In the genomic region with DNA sequence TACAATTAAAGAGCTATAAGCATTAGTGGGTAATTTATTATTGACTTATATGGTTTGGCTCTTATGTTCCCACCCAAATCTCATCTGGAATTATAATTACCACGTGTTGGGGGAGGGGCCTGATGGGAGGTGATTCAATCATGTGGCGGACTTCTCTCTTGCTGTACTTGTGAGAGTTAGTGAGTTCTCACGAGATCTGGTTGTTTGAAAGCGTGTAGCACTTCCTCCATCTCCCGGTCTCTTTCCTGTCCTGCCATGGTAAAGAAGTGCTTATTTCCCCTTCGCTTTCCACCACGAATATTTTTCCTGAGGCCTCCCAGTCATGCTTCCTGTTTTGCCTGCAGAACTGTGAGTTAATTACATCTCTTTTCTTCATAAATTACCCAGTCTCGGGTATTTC, we compare ENCODE assay signal across 1 cellular context.
TF ChIP-seq lines count a peak whose summit lies in the region.

No MANE protein-coding gene starts in this region.

TF ChIP-seq in HepG2, 621 proteins besides CTCF, POLR2A, EP300 and RAD21 (continues in another document):
- TF ChIP-seq KLF9 (CRISPR knock-in tag; IDR thresholded peaks at IDR 0.05; ENCODE audit: low read depth), result no peak
- 0 out of 2 replicates have a peak, but pooled peaks have one; percentile 9 for TF ChIP-seq FOSL2 (CRISPR knock-in tag; IDR thresholded peaks at IDR 0.05)
- TF ChIP-seq, protein P1, sequence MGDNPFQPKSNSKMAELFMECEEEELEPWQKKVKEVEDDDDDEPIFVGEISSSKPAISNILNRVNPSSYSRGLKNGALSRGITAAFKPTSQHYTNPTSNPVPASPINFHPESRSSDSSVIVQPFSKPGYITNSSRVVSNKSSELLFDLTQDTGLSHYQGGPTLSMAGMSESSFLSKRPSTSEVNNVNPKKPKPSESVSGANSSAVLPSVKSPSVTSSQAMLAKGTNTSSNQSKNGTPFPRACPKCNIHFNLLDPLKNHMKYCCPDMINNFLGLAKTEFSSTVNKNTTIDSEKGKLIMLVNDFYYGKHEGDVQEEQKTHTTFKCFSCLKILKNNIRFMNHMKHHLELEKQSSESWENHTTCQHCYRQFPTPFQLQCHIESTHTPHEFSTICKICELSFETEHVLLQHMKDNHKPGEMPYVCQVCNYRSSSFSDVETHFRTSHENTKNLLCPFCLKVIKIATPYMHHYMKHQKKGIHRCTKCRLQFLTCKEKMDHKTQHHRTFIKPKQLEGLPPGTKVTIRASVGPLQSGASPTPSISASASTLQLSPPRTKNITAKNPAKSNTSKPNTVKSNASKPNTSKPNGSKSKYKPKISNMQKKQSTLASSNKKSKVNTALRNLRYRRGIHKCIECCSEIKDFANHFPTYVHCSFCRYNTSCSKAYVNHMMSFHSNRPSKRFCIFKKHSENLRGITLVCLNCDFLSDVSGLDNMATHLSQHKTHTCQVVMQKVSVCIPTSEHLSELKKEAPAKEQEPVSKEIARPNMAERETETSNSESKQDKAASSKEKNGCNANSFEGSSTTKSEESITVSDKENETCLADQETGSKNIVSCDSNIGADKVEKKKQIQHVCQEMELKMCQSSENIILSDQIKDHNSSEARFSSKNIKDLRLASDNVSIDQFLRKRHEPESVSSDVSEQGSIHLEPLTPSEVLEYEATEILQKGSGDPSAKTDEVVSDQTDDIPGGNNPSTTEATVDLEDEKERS (CRISPR knock-in tag; IDR thresholded peaks at IDR 0.05), result no peak
- no peak for TF ChIP-seq EED (CRISPR knock-in tag; IDR thresholded peaks at IDR 0.05)
- no peak for TF ChIP-seq ZNF160 (CRISPR knock-in tag; IDR thresholded peaks at IDR 0.05)
- TF ChIP-seq LCORL (IDR thresholded peaks at IDR 0.05), result no peak
- TF ChIP-seq LCORL (CRISPR knock-in tag; IDR thresholded peaks at IDR 0.05), result no peak
- peak; percentile 61 for TF ChIP-seq POLR2G (IDR thresholded peaks at IDR 0.05; ENCODE audit: low read depth, low read length)
- TF ChIP-seq RBM22 (optimal IDR thresholded peaks at IDR 0.05; ENCODE audit: low read length), result no peak
- no peak for TF ChIP-seq KAT2B (IDR thresholded peaks at IDR 0.05; ENCODE audit: borderline replicate concordance, low read depth, low read length)
- no peak for TF ChIP-seq ZSCAN21 (CRISPR knock-in tag; IDR thresholded peaks at IDR 0.05; ENCODE audit: borderline replicate concordance)
- TF ChIP-seq, protein P2, sequence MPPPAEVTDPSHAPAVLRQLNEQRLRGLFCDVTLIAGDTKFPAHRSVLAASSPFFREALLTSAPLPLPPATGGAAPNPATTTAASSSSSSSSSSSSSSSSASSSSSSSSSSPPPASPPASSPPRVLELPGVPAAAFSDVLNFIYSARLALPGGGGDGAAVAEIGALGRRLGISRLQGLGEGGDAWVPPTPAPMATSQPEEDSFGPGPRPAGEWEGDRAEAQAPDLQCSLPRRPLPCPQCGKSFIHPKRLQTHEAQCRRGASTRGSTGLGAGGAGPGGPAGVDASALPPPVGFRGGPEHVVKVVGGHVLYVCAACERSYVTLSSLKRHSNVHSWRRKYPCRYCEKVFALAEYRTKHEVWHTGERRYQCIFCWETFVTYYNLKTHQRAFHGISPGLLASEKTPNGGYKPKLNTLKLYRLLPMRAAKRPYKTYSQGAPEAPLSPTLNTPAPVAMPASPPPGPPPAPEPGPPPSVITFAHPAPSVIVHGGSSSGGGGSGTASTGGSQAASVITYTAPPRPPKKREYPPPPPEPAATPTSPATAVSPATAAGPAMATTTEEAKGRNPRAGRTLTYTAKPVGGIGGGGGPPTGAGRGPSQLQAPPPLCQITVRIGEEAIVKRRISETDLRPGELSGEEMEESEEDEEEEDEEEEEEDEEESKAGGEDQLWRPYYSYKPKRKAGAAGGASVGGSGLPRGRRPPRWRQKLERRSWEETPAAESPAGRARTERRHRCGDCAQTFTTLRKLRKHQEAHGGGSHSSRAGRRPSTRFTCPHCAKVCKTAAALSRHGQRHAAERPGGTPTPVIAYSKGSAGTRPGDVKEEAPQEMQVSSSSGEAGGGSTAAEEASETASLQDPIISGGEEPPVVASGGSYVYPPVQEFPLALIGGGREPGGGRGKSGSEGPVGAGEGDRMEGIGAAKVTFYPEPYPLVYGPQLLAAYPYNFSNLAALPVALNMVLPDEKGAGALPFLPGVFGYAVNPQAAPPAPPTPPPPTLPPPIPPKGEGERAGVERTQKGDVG (CRISPR knock-in tag; IDR thresholded peaks at IDR 0.05; ENCODE audit: borderline replicate concordance), result no peak
- peak; percentile 25; the same call in 1 of the 2 replicates for TF ChIP-seq GABPA (IDR thresholded peaks at IDR 0.05; ENCODE audit: low read depth, low read length)
- TF ChIP-seq GABPA (CRISPR knock-in tag; IDR thresholded peaks at IDR 0.05; ENCODE audit: low read depth), result peak; percentile 85
- TF ChIP-seq SAP130 (CRISPR knock-in tag; IDR thresholded peaks at IDR 0.05; ENCODE audit: low read depth), result peak; percentile 44; the same call in 1 of the 2 replicates
- TF ChIP-seq POLR2AphosphoS5 (IDR thresholded peaks at IDR 0.05; ENCODE audit: low read depth, low read length), result peak; percentile 57
- peak; percentile 51; the same call in 1 of the 2 replicates for TF ChIP-seq KAT8 (CRISPR knock-in tag; IDR thresholded peaks at IDR 0.05)
- no peak for TF ChIP-seq ARNT (IDR thresholded peaks at IDR 0.05)
- TF ChIP-seq, protein P3, sequence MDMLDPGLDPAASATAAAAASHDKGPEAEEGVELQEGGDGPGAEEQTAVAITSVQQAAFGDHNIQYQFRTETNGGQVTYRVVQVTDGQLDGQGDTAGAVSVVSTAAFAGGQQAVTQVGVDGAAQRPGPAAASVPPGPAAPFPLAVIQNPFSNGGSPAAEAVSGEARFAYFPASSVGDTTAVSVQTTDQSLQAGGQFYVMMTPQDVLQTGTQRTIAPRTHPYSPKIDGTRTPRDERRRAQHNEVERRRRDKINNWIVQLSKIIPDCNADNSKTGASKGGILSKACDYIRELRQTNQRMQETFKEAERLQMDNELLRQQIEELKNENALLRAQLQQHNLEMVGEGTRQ (IDR thresholded peaks at IDR 0.05; ENCODE audit: low read depth, low read length), result peak; percentile 31; the same call in 1 of the 2 replicates
- TF ChIP-seq, protein P3 (CRISPR knock-in tag; IDR thresholded peaks at IDR 0.05; ENCODE audit: borderline replicate concordance), result no peak; the same call in 1 of the 2 replicates
- no peak for TF ChIP-seq MAFF (IDR thresholded peaks at IDR 0.05; ENCODE audit: low read depth, low read length)
- no peak; the same call in 1 of the 2 replicates for TF ChIP-seq KMT2B (CRISPR knock-in tag; IDR thresholded peaks at IDR 0.05)
- TF ChIP-seq, protein P4, sequence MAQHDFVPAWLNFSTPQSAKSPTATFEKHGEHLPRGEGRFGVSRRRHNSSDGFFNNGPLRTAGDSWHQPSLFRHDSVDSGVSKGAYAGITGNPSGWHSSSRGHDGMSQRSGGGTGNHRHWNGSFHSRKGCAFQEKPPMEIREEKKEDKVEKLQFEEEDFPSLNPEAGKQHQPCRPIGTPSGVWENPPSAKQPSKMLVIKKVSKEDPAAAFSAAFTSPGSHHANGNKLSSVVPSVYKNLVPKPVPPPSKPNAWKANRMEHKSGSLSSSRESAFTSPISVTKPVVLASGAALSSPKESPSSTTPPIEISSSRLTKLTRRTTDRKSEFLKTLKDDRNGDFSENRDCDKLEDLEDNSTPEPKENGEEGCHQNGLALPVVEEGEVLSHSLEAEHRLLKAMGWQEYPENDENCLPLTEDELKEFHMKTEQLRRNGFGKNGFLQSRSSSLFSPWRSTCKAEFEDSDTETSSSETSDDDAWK (CRISPR knock-in tag; IDR thresholded peaks at IDR 0.05), result no peak
- TF ChIP-seq RBM39 (IDR thresholded peaks at IDR 0.05; ENCODE audit: low read depth, low read length, poor library complexity, severe bottlenecking), result no peak
- TF ChIP-seq YEATS2 (CRISPR knock-in tag; IDR thresholded peaks at IDR 0.05; ENCODE audit: borderline replicate concordance), result 0 out of 2 replicates have a peak, but pooled peaks have one; percentile 47
- TF ChIP-seq, protein P5, sequence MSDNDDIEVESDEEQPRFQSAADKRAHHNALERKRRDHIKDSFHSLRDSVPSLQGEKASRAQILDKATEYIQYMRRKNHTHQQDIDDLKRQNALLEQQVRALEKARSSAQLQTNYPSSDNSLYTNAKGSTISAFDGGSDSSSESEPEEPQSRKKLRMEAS (IDR thresholded peaks at IDR 0.05), result peak; percentile 61; the same call in 1 of the 2 replicates
- TF ChIP-seq KDM1A (CRISPR knock-in tag; IDR thresholded peaks at IDR 0.05), result no peak
- peak; percentile 39; the same call in 1 of the 3 replicates for TF ChIP-seq MXI1 (IDR thresholded peaks at IDR 0.05; ENCODE audit: borderline replicate concordance, low read depth, low read length)
- no peak for TF ChIP-seq NR1H2 (CRISPR knock-in tag; IDR thresholded peaks at IDR 0.05; ENCODE audit: borderline replicate concordance, low read depth)
- TF ChIP-seq, protein P6, sequence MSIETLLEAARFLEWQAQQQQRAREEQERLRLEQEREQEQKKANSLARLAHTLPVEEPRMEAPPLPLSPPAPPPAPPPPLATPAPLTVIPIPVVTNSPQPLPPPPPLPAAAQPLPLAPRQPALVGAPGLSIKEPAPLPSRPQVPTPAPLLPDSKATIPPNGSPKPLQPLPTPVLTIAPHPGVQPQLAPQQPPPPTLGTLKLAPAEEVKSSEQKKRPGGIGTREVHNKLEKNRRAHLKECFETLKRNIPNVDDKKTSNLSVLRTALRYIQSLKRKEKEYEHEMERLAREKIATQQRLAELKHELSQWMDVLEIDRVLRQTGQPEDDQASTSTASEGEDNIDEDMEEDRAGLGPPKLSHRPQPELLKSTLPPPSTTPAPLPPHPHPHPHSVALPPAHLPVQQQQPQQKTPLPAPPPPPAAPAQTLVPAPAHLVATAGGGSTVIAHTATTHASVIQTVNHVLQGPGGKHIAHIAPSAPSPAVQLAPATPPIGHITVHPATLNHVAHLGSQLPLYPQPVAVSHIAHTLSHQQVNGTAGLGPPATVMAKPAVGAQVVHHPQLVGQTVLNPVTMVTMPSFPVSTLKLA (IDR thresholded peaks at IDR 0.05), result 0 out of 2 replicates have a peak, but pooled peaks have one; percentile 48
- TF ChIP-seq GABPB1 (CRISPR knock-in tag; IDR thresholded peaks at IDR 0.05), result peak; percentile 31; the same call in 1 of the 2 replicates
- peak; percentile 24 for TF ChIP-seq TBL1XR1 (IDR thresholded peaks at IDR 0.05; ENCODE audit: borderline replicate concordance, low read length, partially characterized antibody)
- TF ChIP-seq, protein P7, sequence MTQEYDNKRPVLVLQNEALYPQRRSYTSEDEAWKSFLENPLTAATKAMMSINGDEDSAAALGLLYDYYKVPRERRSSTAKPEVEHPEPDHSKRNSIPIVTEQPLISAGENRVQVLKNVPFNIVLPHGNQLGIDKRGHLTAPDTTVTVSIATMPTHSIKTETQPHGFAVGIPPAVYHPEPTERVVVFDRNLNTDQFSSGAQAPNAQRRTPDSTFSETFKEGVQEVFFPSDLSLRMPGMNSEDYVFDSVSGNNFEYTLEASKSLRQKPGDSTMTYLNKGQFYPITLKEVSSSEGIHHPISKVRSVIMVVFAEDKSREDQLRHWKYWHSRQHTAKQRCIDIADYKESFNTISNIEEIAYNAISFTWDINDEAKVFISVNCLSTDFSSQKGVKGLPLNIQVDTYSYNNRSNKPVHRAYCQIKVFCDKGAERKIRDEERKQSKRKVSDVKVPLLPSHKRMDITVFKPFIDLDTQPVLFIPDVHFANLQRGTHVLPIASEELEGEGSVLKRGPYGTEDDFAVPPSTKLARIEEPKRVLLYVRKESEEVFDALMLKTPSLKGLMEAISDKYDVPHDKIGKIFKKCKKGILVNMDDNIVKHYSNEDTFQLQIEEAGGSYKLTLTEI (CRISPR knock-in tag; conservative IDR thresholded peaks at IDR 0.05), result no peak
- TF ChIP-seq, protein P8, sequence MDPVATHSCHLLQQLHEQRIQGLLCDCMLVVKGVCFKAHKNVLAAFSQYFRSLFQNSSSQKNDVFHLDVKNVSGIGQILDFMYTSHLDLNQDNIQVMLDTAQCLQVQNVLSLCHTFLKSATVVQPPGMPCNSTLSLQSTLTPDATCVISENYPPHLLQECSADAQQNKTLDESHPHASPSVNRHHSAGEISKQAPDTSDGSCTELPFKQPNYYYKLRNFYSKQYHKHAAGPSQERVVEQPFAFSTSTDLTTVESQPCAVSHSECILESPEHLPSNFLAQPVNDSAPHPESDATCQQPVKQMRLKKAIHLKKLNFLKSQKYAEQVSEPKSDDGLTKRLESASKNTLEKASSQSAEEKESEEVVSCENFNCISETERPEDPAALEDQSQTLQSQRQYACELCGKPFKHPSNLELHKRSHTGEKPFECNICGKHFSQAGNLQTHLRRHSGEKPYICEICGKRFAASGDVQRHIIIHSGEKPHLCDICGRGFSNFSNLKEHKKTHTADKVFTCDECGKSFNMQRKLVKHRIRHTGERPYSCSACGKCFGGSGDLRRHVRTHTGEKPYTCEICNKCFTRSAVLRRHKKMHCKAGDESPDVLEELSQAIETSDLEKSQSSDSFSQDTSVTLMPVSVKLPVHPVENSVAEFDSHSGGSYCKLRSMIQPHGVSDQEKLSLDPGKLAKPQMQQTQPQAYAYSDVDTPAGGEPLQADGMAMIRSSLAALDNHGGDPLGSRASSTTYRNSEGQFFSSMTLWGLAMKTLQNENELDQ (CRISPR knock-in tag; IDR thresholded peaks at IDR 0.05; ENCODE audit: borderline replicate concordance), result no peak
- peak; percentile 56; the same call in 1 of the 2 replicates for TF ChIP-seq ELF1 (CRISPR knock-in tag; IDR thresholded peaks at IDR 0.05)
- TF ChIP-seq, protein P9, sequence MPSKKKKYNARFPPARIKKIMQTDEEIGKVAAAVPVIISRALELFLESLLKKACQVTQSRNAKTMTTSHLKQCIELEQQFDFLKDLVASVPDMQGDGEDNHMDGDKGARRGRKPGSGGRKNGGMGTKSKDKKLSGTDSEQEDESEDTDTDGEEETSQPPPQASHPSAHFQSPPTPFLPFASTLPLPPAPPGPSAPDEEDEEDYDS (CRISPR knock-in tag; IDR thresholded peaks at IDR 0.05), result peak; percentile 68
- TF ChIP-seq THAP11 (CRISPR knock-in tag; IDR thresholded peaks at IDR 0.05), result peak; percentile 23; the same call in 1 of the 2 replicates
